Comparison of ENCODE assay signal across 1 cellular context in genomic region chr13:46122304-46122703, GRCh38.
TF ChIP-seq lines count a peak whose summit lies in the region.

No MANE protein-coding gene starts in this region.

TF ChIP-seq in GM23338, 12 proteins besides CTCF, POLR2A, EP300 and RAD21 (continued from another document):
- TF ChIP-seq CREB1 (CRISPR knock-in tag; IDR thresholded peaks at IDR 0.05; ENCODE audit: low read depth) (no peak), REST (IDR thresholded peaks at IDR 0.05; ENCODE audit: unreplicated experiment) (no peak), EZH2phosphoT487 (IDR thresholded peaks at IDR 0.05; ENCODE audit: unreplicated experiment) (no peak)
